ENCODE assay signal across 16 cellular contexts in the genomic region with DNA sequence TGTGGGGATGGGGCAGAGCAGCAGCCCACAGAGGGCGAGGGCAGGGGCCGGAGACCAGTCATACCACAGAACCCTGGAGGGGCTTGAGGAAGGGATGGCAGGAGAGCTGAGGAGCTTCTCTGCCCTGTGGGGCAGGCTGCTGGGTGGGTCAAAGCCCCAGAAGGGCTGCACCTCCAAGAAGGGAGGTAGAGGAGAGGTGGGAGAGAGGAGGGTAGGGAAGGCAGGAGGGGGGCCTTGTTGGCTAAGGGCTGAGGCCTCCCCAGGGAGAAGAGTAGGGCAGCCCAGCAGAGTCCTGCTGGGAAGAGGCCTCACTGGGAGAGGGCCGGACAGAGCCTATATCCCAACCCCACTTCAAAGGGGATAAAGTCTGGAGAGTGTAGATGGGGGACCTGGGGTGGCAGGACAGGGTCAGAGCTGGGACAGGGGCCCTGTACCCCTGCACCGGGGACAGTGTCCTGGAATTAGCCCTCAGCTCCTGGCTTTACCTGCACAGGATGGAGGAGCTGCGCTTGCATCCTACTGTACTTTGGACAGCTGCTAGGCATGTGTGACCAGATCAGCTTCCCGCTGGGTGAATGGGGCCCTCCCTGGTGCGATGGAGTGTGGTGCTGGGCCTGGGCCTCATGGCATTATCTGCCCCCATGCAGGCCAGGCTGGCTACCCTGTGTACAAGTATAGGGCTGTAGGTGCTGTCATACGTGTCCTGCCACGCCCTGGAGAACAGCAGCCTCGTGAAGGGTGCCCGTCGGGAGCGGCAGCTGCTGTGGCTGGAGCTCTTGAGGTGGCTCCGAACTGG. TPM values are rescaled to one million over a fixed set of nuclear protein-coding genes. Genes with fewer than 3 reads are reported as not detected.
DNase-seq lines count a peak whose midpoint lies in the region; ATAC-seq, FAIRE-seq and TF ChIP-seq lines count a peak whose summit lies in the region.
"Had no signal": no experiment of that assay in that cellular context is flagged by ENCODE, and none has a peak within 500 bp of the region (broad histone marks: within the 10 kb centered on the region; RNA-seq: fewer than 3 reads in every experiment).

No MANE protein-coding gene starts in this region.

- no peaks in the 10 kb centered on the region for H3K9me3 ChIP-seq in HEK293 (ENCODE audit: control insufficient read depth, insufficient read depth, low read depth, low read length)
- no peaks in the 10 kb centered on the region for H3K9me3 ChIP-seq in HepG2 (ENCODE audit: low read length)
- no peaks in the 10 kb centered on the region for H3K9me3 ChIP-seq in prostate gland
- H3K9me3 ChIP-seq: tibial artery had no signal

- no peak overlapping the region for H3K9ac ChIP-seq in HepG2 (ENCODE audit: insufficient read depth, low read depth, low read length)

- no peak overlapping the region for H3K4me2 ChIP-seq in HepG2 (ENCODE audit: low read depth, low read length)

- in situ Hi-C loops in HepG2 (cut with HindIII; ENCODE audit: extremely low pct_ligation_motif_present, low pct_unique_long_range_greater_than_20kb) = no loop called here

- H3K4me3 ChIP-seq in HEK293 (ENCODE audit: low read depth, low read length) (no peak overlapping the region), HepG2 (replicated peaks in 1 of 3; ENCODE audit: insufficient read depth in 1 of 3, low read depth in 2 of 3, low read length in 3 of 3) (no peak overlapping the region), prostate gland (no peak overlapping the region)
- H3K4me3 ChIP-seq: skin epidermis, tibial artery had no signal

- TF ChIP-seq POLR2A in HepG2 (IDR thresholded peaks at IDR 0.05; ENCODE audit: insufficient read depth in 1 of 2, low read depth in 2 of 2, low read length in 2 of 2) = no peak
- no peak for TF ChIP-seq POLR2A in prostate gland (IDR thresholded peaks at IDR 0.05)
- no peak for TF ChIP-seq POLR2A in erythroblast (IDR thresholded peaks at IDR 0.05; ENCODE audit: low read length)

- H3K79me2 ChIP-seq in HepG2 (ENCODE audit: insufficient read depth, low read length) = no peaks in the 10 kb centered on the region

- H3K27ac Mint-ChIP-seq in CD14-positive monocyte = peak overlapping the region in 1 of 7 donors; percentile 40
- no peak overlapping the region for H3K27ac Mint-ChIP-seq in T-helper 2 cell treated with Interferon-gamma antibody and Interleukin-4, amounts not matched to agents 5 μg/mL and 100 μg/mL, for 36 hours
- H3K27ac Mint-ChIP-seq: memory B cell had no signal

- H3K9me3 Mint-ChIP-seq in CD14-positive monocyte = peaks cover 0 to 2% (median 0%) of the 10 kb centered on the region in 7 donors
- no peaks in the 10 kb centered on the region for H3K9me3 Mint-ChIP-seq in T-helper 2 cell treated with Interferon-gamma antibody and Interleukin-4, amounts not matched to agents 5 μg/mL and 100 μg/mL, for 36 hours
- H3K9me3 Mint-ChIP-seq: memory B cell had no signal

- no peak overlapping the region for H3K4me3 Mint-ChIP-seq in CD14-positive monocyte
- H3K4me3 Mint-ChIP-seq in T-helper 2 cell treated with Interferon-gamma antibody and Interleukin-4, amounts not matched to agents 5 μg/mL and 100 μg/mL, for 36 hours = no peak overlapping the region
- H3K4me3 Mint-ChIP-seq: memory B cell had no signal

- TF ChIP-seq CTCF in CD14-positive monocyte (IDR thresholded peaks at IDR 0.05) (no peak), HEK293 (tag by site-specific recombination; IDR thresholded peaks at IDR 0.05) (no peak), HepG2 (CRISPR knock-in tag; IDR thresholded peaks at IDR 0.05) (no peak), prostate gland (IDR thresholded peaks at IDR 0.05) (no peak)

- POLR2A ChIA-PET in HEK293 (lab: Yijun Ruan, JAX) = no interaction called here
- POLR2A ChIA-PET in HepG2 (lab: Yijun Ruan, JAX) = no interaction called here

- H3K36me3 ChIP-seq in HEK293 (ENCODE audit: control insufficient read depth in 2 of 2, insufficient read depth in 1 of 2, low read length in 2 of 2) (peaks cover 0 to 14% of the 10 kb centered on the region in 2 experiments; a peak in 1 of 3 replicates), HepG2 (replicated peaks in 1 of 2; ENCODE audit: control insufficient read depth in 1 of 2, insufficient read depth in 2 of 2, low read length in 2 of 2) (no peaks in the 10 kb centered on the region), prostate gland (no peaks in the 10 kb centered on the region)

- FAIRE-seq in HepG2 (lab: Jason Lieb, UNC) = no peak
- FAIRE-seq: colon, GM18507 had no signal

- no TSS peak for BruUV-seq in HepG2 (replicated peaks; lab: Mats Ljungman, UMichigan)

- H4K20me1 ChIP-seq in HepG2 (ENCODE audit: insufficient read depth, low read length) = no peaks in the 10 kb centered on the region

- peaks cover 0 to 2% (median 0%) of the 10 kb centered on the region in 3 donors for H3K27me3 Mint-ChIP-seq in CD14-positive monocyte (ENCODE audit: low read depth in 3 of 3)
- H3K27me3 Mint-ChIP-seq in T-helper 2 cell treated with Interferon-gamma antibody and Interleukin-4, amounts not matched to agents 5 μg/mL and 100 μg/mL, for 36 hours (ENCODE audit: low read depth) = no peaks in the 10 kb centered on the region
- H3K27me3 Mint-ChIP-seq: memory B cell had no signal

- H3K27me3 ChIP-seq in HepG2 (ENCODE audit: control insufficient read depth in 1 of 2, insufficient read depth in 2 of 2, low read length in 2 of 2) (no peaks in the 10 kb centered on the region), prostate gland (replicated peaks; ENCODE audit: insufficient read depth) (no peaks in the 10 kb centered on the region)
- H3K27me3 ChIP-seq: tibial artery had no signal

- intact Hi-C loops in CD14-positive monocyte (cut with micrococcal nuclease) (no loop called here), HepG2 (cut with micrococcal nuclease; ENCODE audit: unreplicated experiment) (no loop called here), prostate gland (cut with DNase I) (no loop called here)

- H3K4me1 ChIP-seq in HEK293 (ENCODE audit: control insufficient read depth, insufficient read depth, low read length) (peaks cover 2% of the 10 kb centered on the region; the same call in 1 of the 2 replicates), HepG2 (ENCODE audit: insufficient read depth, low read length) (peaks cover 14% of the 10 kb centered on the region), prostate gland (replicated peaks) (no peaks in the 10 kb centered on the region)

- H3K36me3 Mint-ChIP-seq in CD14-positive monocyte = peaks cover 0 to 5% of the 10 kb centered on the region in 2 donors
- peaks cover under 1% of the 10 kb centered on the region for H3K36me3 Mint-ChIP-seq in T-helper 2 cell treated with Interferon-gamma antibody and Interleukin-4, amounts not matched to agents 5 μg/mL and 100 μg/mL, for 36 hours (ENCODE audit: low read depth)
- H3K36me3 Mint-ChIP-seq: memory B cell had no signal

- 50% methylated on average over 8 of the region's 14 CpGs for WGBS in HepG2 (ENCODE audit: low lambda C conversion rate)
- 92% methylated on average over 6 of the region's 14 CpGs for WGBS in prostate gland

- TF ChIP-seq EP300 in HepG2 (IDR thresholded peaks at IDR 0.05; ENCODE audit: low read depth in 2 of 2, low read length in 2 of 2) (no peak), HepG2 (CRISPR knock-in tag; IDR thresholded peaks at IDR 0.05; ENCODE audit: borderline replicate concordance) (no peak)

- peak; percentile 69 for ATAC-seq in HepG2
- no peak for ATAC-seq in GM21360 (IDR thresholded peaks at IDR 0.05; ENCODE audit: unreplicated experiment)

- H2AFZ ChIP-seq in HepG2 (ENCODE audit: low read length) = no peak overlapping the region

- DNase-seq in CD14-positive monocyte (ENCODE audit: low spot score) (peak; percentile 35), HepG2 (ENCODE audit: low spot score) (no peak), prostate gland (ENCODE audit: low spot score) (peak; percentile 1), erythroblast (lab: John Stamatoyannopoulos, UW) (no peak), HuH-7.5 (ENCODE audit: low spot score) (no peak)
- DNase-seq in T-helper 2 cell treated with Interferon-gamma antibody and Interleukin-4, amounts not matched to agents 5 μg/mL and 100 μg/mL, for 36 hours (ENCODE audit: low spot score) = no peak
- DNase-seq: MV-4-11, NCI-H2029, NCI-H524 treated with DMSO at 0.1 percent for 48 hours had no signal

- CTCF ChIA-PET in HEK293 (lab: Yijun Ruan, JAX) = interaction anchor here (0.5 to 1.7 kb wide), 4 partner anchors 11 to 510 kb away, joined by 3 to 5 read pairs (median 4); no protein-coding TSS in a partner anchor
- CTCF ChIA-PET in HepG2 (lab: Yijun Ruan, JAX; ENCODE audit: low intra/inter-chr PET ratio, low total read pairs) = no interaction called here

- no peak for TF ChIP-seq RAD21 in HepG2 (CRISPR knock-in tag; IDR thresholded peaks at IDR 0.05)

- H3K27ac ChIP-seq in HEK293 (ENCODE audit: extremely low read depth, low read depth, low read length) (no peak overlapping the region), HepG2 (ENCODE audit: extremely low read length, insufficient read depth, low read length) (no peak overlapping the region), prostate gland (no peak overlapping the region)
- H3K27ac ChIP-seq: skin epidermis, tibial artery had no signal

- H3K4me1 Mint-ChIP-seq in CD14-positive monocyte = peaks cover 6% of the 10 kb centered on the region
- H3K4me1 Mint-ChIP-seq in T-helper 2 cell treated with Interferon-gamma antibody and Interleukin-4, amounts not matched to agents 5 μg/mL and 100 μg/mL, for 36 hours (ENCODE audit: low read depth) = peaks cover 6% of the 10 kb centered on the region

RNA-seq across cellular contexts. Expression of gene DGCR6L, which starts 7.3 kb away (rescaled TPM):
- polyA plus RNA-seq in CD14-positive monocyte (10 to 100 TPM; 56.3 to 62.8 TPM), HepG2 (2011; rRNA removed) (17.5 and 21.0 TPM in 2 replicates)
- total RNA-seq in HepG2 (2016; rRNA removed; fragmentation: Illumina TruSeq; extraction: Trizol) (28.6 and 35.3 TPM in 2 replicates), prostate gland (100 to 1,000 TPM; 101 to 109 TPM)
- 183 and 197 TPM in 2 replicates for total RNA-seq in HepG2 (2016; cell fraction: cytosol; rRNA removed; fragmentation: Illumina TruSeq; extraction: Trizol; ENCODE audit: low read depth)
- 29.9 and 35.6 TPM in 2 replicates for total RNA-seq in HepG2 (2016; cell fraction: insoluble cytoplasmic fraction; rRNA removed; fragmentation: Illumina TruSeq; extraction: Trizol)
- total RNA-seq in HepG2 (2016; cell fraction: membrane; rRNA removed; fragmentation: Illumina TruSeq; extraction: Trizol) = 126 and 141 TPM in 2 replicates
- total RNA-seq in HepG2 (2016; cell fraction: nucleus; rRNA removed; fragmentation: Illumina TruSeq; extraction: Trizol) = 12.8 and 14.2 TPM in 2 replicates
- 19.5 and 31.1 TPM in 2 replicates for polyA plus RNA-seq in HepG2 (2011; cell fraction: cytosol; rRNA removed)
- polyA plus RNA-seq in HepG2 (2011; cell fraction: nucleus; rRNA removed) = 16.0 and 19.9 TPM in 2 replicates
- polyA plus RNA-seq in HepG2 (2012) = 11.2 and 14.4 TPM in 2 replicates
- 265 and 266 TPM in 2 replicates for polyA plus RNA-seq in HepG2 (2016; cell fraction: cytosol; fragmentation: Illumina TruSeq; extraction: Trizol; ENCODE audit: low read depth)
- polyA plus RNA-seq in HepG2 (2016; cell fraction: insoluble cytoplasmic fraction; fragmentation: Illumina TruSeq; extraction: Trizol; ENCODE audit: low read depth) = 34.5 and 37.0 TPM in 2 replicates
- 152 and 154 TPM in 2 replicates for polyA plus RNA-seq in HepG2 (2016; cell fraction: membrane; fragmentation: Illumina TruSeq; extraction: Trizol; ENCODE audit: low read depth)
- 28.6 and 30.7 TPM in 2 replicates for polyA plus RNA-seq in HepG2 (2016; cell fraction: nucleus; fragmentation: Illumina TruSeq; extraction: Trizol; ENCODE audit: insufficient read depth, low read depth)
- 13.0 and 13.4 TPM in 2 replicates for polyA minus RNA-seq in HepG2 (2011; rRNA and poly(A)+ RNA removed; ENCODE audit: low replicate concordance)
- 6.3 and 8.1 TPM in 2 replicates for polyA minus RNA-seq in HepG2 (2011; cell fraction: cytosol; rRNA and poly(A)+ RNA removed)
- polyA minus RNA-seq in HepG2 (2011; cell fraction: nucleus; rRNA and poly(A)+ RNA removed) = 3.0 and 4.2 TPM in 2 replicates

RNA-seq across cellular contexts. Expression of gene RTN4R, which starts 44.5 kb away (rescaled TPM):
- polyA plus RNA-seq in CD14-positive monocyte (not detected), HepG2 (2011; rRNA removed) (0.54 and 0.77 TPM in 2 replicates)
- total RNA-seq in HepG2 (2016; rRNA removed; fragmentation: Illumina TruSeq; extraction: Trizol) (0.11 and 0.22 TPM in 2 replicates), prostate gland (1 to 10 TPM; 4.4 to 6.0 TPM)
- total RNA-seq in HepG2 (2016; cell fraction: cytosol; rRNA removed; fragmentation: Illumina TruSeq; extraction: Trizol; ENCODE audit: low read depth) = 0.20 and 0.35 TPM in 2 replicates
- 0.10 and 0.35 TPM in 2 replicates for total RNA-seq in HepG2 (2016; cell fraction: insoluble cytoplasmic fraction; rRNA removed; fragmentation: Illumina TruSeq; extraction: Trizol)
- 0.49 and 0.93 TPM in 2 replicates for total RNA-seq in HepG2 (2016; cell fraction: membrane; rRNA removed; fragmentation: Illumina TruSeq; extraction: Trizol)
- total RNA-seq in HepG2 (2016; cell fraction: nucleus; rRNA removed; fragmentation: Illumina TruSeq; extraction: Trizol) = 0.65 TPM in 1 of 2 replicates, not detected in the other
- 0.36 and 1.4 TPM in 2 replicates for polyA plus RNA-seq in HepG2 (2011; cell fraction: cytosol; rRNA removed)
- 0.54 and 1.4 TPM in 2 replicates for polyA plus RNA-seq in HepG2 (2011; cell fraction: nucleus; rRNA removed)
- polyA plus RNA-seq in HepG2 (2012) = 0.07 and 0.17 TPM in 2 replicates
- 0.42 and 0.51 TPM in 2 replicates for polyA plus RNA-seq in HepG2 (2016; cell fraction: cytosol; fragmentation: Illumina TruSeq; extraction: Trizol; ENCODE audit: low read depth)
- polyA plus RNA-seq in HepG2 (2016; cell fraction: insoluble cytoplasmic fraction; fragmentation: Illumina TruSeq; extraction: Trizol; ENCODE audit: low read depth) = 0.57 and 0.67 TPM in 2 replicates
- polyA plus RNA-seq in HepG2 (2016; cell fraction: membrane; fragmentation: Illumina TruSeq; extraction: Trizol; ENCODE audit: low read depth) = 0.86 and 1.3 TPM in 2 replicates
- 0.70 and 1.5 TPM in 2 replicates for polyA plus RNA-seq in HepG2 (2016; cell fraction: nucleus; fragmentation: Illumina TruSeq; extraction: Trizol; ENCODE audit: insufficient read depth, low read depth)
- polyA minus RNA-seq in HepG2 (2011; rRNA and poly(A)+ RNA removed; ENCODE audit: low replicate concordance) = 2.3 and 4.0 TPM in 2 replicates
- polyA minus RNA-seq in HepG2 (2011; cell fraction: cytosol; rRNA and poly(A)+ RNA removed) = 0.99 and 1.4 TPM in 2 replicates
- not detected in 2 replicates for polyA minus RNA-seq in HepG2 (2011; cell fraction: nucleus; rRNA and poly(A)+ RNA removed)

Comparison
In these comparisons a context has a peak if more than half of its experiments do, and no peak if none do; other contexts are left out.
1. DNase-seq: peak in CD14-positive monocyte (single experiment) and prostate gland (single experiment); none in HepG2 (single experiment), T-helper 2 cell treated with Interferon-gamma antibody and Interleukin-4, amounts not matched to agents 5 μg/mL and 100 μg/mL, for 36 hours (single experiment), erythroblast (0 of 2) and HuH-7.5 (single experiment).